In the genomic region with DNA sequence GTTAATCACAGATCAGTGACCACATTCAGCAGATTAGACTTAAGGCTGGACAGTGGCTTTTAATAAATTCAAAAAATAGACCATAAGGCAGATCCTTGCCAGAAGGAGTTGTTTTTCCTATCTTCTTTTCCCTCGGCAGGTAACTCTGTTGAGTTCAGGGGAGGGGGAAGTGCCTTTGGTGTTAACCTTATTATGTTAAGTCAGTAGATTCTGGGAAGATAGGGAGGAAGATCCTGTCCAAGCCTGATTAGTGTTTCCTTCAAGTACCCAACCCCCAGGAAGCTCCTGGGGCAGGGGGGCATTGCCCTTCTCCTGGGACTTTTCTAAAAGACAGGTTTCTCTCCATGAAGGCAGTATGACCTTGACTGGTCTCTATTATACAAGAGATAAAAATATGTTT, we compare ENCODE assay signal across 25 cellular contexts.
DNase-seq lines count a peak whose midpoint lies in the region; ATAC-seq and TF ChIP-seq lines count a peak whose summit lies in the region.
"Had no signal": no experiment of that assay in that cellular context is flagged by ENCODE, and none has a peak within 500 bp of the region (broad histone marks: within the 10 kb centered on the region; RNA-seq: fewer than 3 reads in every experiment).

No MANE protein-coding gene starts in this region.

- H3K9me3 Mint-ChIP-seq in brain, result no peaks in the 10 kb centered on the region
- H3K9me3 Mint-ChIP-seq: CD14-positive monocyte; CD4-positive, alpha-beta memory T cell; CD8-positive, alpha-beta memory T cell had no signal

- H3K27ac ChIP-seq in mesendoderm (ENCODE audit: low read depth, low read length), result no peak overlapping the region
- H3K27ac ChIP-seq in PC-3 (ENCODE audit: low read length), result no peak overlapping the region
- H3K27ac ChIP-seq: 22Rv1; A549; BLaER1 treated with 17β-estradiol and CSF1 and Interleukin-3, amounts not matched to agents 10 nM and 100 nM had no signal

- H4K20me1 ChIP-seq in PC-3 (ENCODE audit: low read length), result no peaks in the 10 kb centered on the region
- H4K20me1 ChIP-seq: BLaER1 treated with 17β-estradiol and CSF1 and Interleukin-3, amounts not matched to agents 10 nM and 100 nM had no signal

- H3K4me1 ChIP-seq in mesendoderm (ENCODE audit: control insufficient read depth, low read depth, low read length), result peaks cover 18% of the 10 kb centered on the region
- no peaks in the 10 kb centered on the region for H3K4me1 ChIP-seq in PC-3 (ENCODE audit: insufficient read depth, low read length)
- H3K4me1 ChIP-seq: A549 had no signal

- H3K9ac ChIP-seq in mesendoderm (ENCODE audit: low read length), result no peak overlapping the region
- H3K9ac ChIP-seq in PC-3 (ENCODE audit: low read length), result no peak overlapping the region
- H3K9ac ChIP-seq: BLaER1 treated with 17β-estradiol and CSF1 and Interleukin-3, amounts not matched to agents 10 nM and 100 nM had no signal

- H3K4me2 ChIP-seq in mesendoderm (ENCODE audit: low read length) (no peak overlapping the region), PC-3 (ENCODE audit: low read length) (no peak overlapping the region)
- H3K4me2 ChIP-seq: A549; BLaER1 treated with 17β-estradiol and CSF1 and Interleukin-3, amounts not matched to agents 10 nM and 100 nM had no signal

- no peak overlapping the region for H2BK15ac ChIP-seq in mesendoderm (replicated peaks; ENCODE audit: low read depth)

- peak; percentile 41 for DNase-seq in DMS 273 (lab: John Stamatoyannopoulos, UW; ENCODE audit: unreplicated experiment)
- DNase-seq in DMS 273 treated with DMSO at 0.1 percent for 48 hours (lab: John Stamatoyannopoulos, UW), result no peak
- peak; percentile 77 for DNase-seq in NCI-H82 treated with DMSO at 0.1 percent for 48 hours (lab: John Stamatoyannopoulos, UW; ENCODE audit: unreplicated experiment)
- DNase-seq in mesendoderm, result peak; percentile 81
- no peak for DNase-seq in mesenteric fat pad (ENCODE audit: low spot score)
- no peak for DNase-seq in PC-3
- DNase-seq in NCI-H2196 (lab: John Stamatoyannopoulos, UW; ENCODE audit: unreplicated experiment), result no peak
- DNase-seq: AML-193; CD4-positive, alpha-beta memory T cell; CD4-positive, CD25-positive, alpha-beta regulatory T cell; CD8-positive, alpha-beta memory T cell; COR-L47; DMS153; DMS53; DMS79; DND-41; EL; GDM1 had no signal

- no CpG with 5 or more reads among the region's 1 CpG for WGBS in mesendoderm (ENCODE audit: extremely low coverage, insufficient coverage, low lambda C conversion rate)

- H3K4me3 ChIP-seq in mesendoderm (ENCODE audit: low read length) (no peak overlapping the region), PC-3 (ENCODE audit: low read length) (no peak overlapping the region)
- H3K4me3 ChIP-seq: A549; BLaER1 treated with 17β-estradiol and CSF1 and Interleukin-3, amounts not matched to agents 10 nM and 100 nM; GM12878 had no signal

- H3K4ac ChIP-seq in mesendoderm (ENCODE audit: low read depth, low read length), result no peak overlapping the region

- peaks cover 55% of the 10 kb centered on the region for H3K36me3 Mint-ChIP-seq in brain
- H3K36me3 Mint-ChIP-seq: CD14-positive monocyte; CD4-positive, alpha-beta memory T cell; CD4-positive, CD25-positive, alpha-beta regulatory T cell; CD8-positive, alpha-beta memory T cell had no signal

- no peak overlapping the region for H3K4me3 Mint-ChIP-seq in brain
- H3K4me3 Mint-ChIP-seq: B cell; CD14-positive monocyte; CD4-positive, alpha-beta memory T cell; CD4-positive, CD25-positive, alpha-beta regulatory T cell; CD8-positive, alpha-beta memory T cell had no signal

- peak overlapping the region in 4 of 5 experiments; percentile 18 to 89 (median 58) for H3K27ac Mint-ChIP-seq in brain
- H3K27ac Mint-ChIP-seq: B cell; CD14-positive monocyte; CD4-positive, alpha-beta memory T cell; CD4-positive, CD25-positive, alpha-beta regulatory T cell; CD8-positive, alpha-beta memory T cell had no signal

- no peak overlapping the region for H3K18ac ChIP-seq in mesendoderm (ENCODE audit: low read length)

- CTCF ChIA-PET in PC-3 (lab: Charles Lee), result no interaction called here

- H3K23ac ChIP-seq in mesendoderm (ENCODE audit: low read length), result no peak overlapping the region

- H3K9me2 ChIP-seq in PC-3 (replicated peaks; ENCODE audit: low read length), result no peaks in the 10 kb centered on the region

- H2BK5ac ChIP-seq in mesendoderm (ENCODE audit: low read length), result peak overlapping the region; percentile 94

- no peak overlapping the region for H4K8ac ChIP-seq in mesendoderm (ENCODE audit: low read depth, low read length)

- no peaks in the 10 kb centered on the region for H3K9me3 ChIP-seq in PC-3 (ENCODE audit: low read length)
- H3K9me3 ChIP-seq: A549; BLaER1 treated with 17β-estradiol and CSF1 and Interleukin-3, amounts not matched to agents 10 nM and 100 nM had no signal

- no peak overlapping the region for H2AFZ ChIP-seq in PC-3 (ENCODE audit: low read length)

- H3K36me3 ChIP-seq in mesendoderm (ENCODE audit: control insufficient read depth, insufficient read depth, low read length), result no peaks in the 10 kb centered on the region
- H3K36me3 ChIP-seq in PC-3 (ENCODE audit: low read depth, low read length), result no peaks in the 10 kb centered on the region
- H3K36me3 ChIP-seq: BLaER1 treated with 17β-estradiol and CSF1 and Interleukin-3, amounts not matched to agents 10 nM and 100 nM had no signal

- H3K27me3 ChIP-seq in mesendoderm (ENCODE audit: insufficient read depth, low read length, poor library complexity), result no peaks in the 10 kb centered on the region
- no peaks in the 10 kb centered on the region for H3K27me3 ChIP-seq in PC-3 (ENCODE audit: low read length)
- H3K27me3 ChIP-seq: BLaER1 treated with 17β-estradiol and CSF1 and Interleukin-3, amounts not matched to agents 10 nM and 100 nM had no signal

- no peak overlapping the region for H3K56ac ChIP-seq in mesendoderm (ENCODE audit: low read length)

- POLR2A ChIA-PET in PC-3 (lab: Charles Lee; ENCODE audit: unreplicated experiment), result no interaction called here

- BruUV-seq in PC-3 (replicated peaks; lab: Mats Ljungman, UMichigan), result no TSS peak

- TF ChIP-seq CTCF in brain (conservative IDR thresholded peaks at IDR 0.05) (no peak), PC-3 (conservative IDR thresholded peaks at IDR 0.05; ENCODE audit: low read depth, low read length) (no peak)

- H3K4me1 Mint-ChIP-seq in brain, result peaks cover 69% of the 10 kb centered on the region
- H3K4me1 Mint-ChIP-seq: B cell; CD14-positive monocyte; CD4-positive, alpha-beta memory T cell; CD4-positive, CD25-positive, alpha-beta regulatory T cell; CD8-positive, alpha-beta memory T cell had no signal

- intact Hi-C loops in PC-3 (cut with micrococcal nuclease), result no loop called here

- H3K79me2 ChIP-seq in mesendoderm (ENCODE audit: control insufficient read depth, insufficient read depth, low read length) (no peaks in the 10 kb centered on the region), PC-3 (ENCODE audit: low read length) (no peaks in the 10 kb centered on the region)

- no peaks in the 10 kb centered on the region for H3K27me3 Mint-ChIP-seq in brain
- H3K27me3 Mint-ChIP-seq: CD4-positive, CD25-positive, alpha-beta regulatory T cell had no signal

- no peaks in the 10 kb centered on the region for H3F3A ChIP-seq in PC-3 (ENCODE audit: low read length, unreplicated experiment)

- no peak for ATAC-seq in PC-3
- ATAC-seq: A549, GM12878 had no signal

- no peak overlapping the region for H4K5ac ChIP-seq in mesendoderm (ENCODE audit: low read length)

- no peaks in the 10 kb centered on the region for H3K79me1 ChIP-seq in mesendoderm (ENCODE audit: low read length)

- H2AK5ac ChIP-seq in mesendoderm (ENCODE audit: low read length), result no peak overlapping the region

- H2BK120ac ChIP-seq in mesendoderm (ENCODE audit: low read depth, low read length), result no peak overlapping the region

Comparison
In these comparisons a context has a peak if more than half of its experiments do, and no peak if none do; other contexts are left out.
1. DNase-seq: peak in DMS 273 (single experiment), NCI-H82 treated with DMSO at 0.1 percent for 48 hours (single experiment) and mesendoderm (single experiment); none in DMS 273 treated with DMSO at 0.1 percent for 48 hours (single experiment), mesenteric fat pad (single experiment), PC-3 (single experiment) and NCI-H2196 (single experiment).